In the genomic region with DNA sequence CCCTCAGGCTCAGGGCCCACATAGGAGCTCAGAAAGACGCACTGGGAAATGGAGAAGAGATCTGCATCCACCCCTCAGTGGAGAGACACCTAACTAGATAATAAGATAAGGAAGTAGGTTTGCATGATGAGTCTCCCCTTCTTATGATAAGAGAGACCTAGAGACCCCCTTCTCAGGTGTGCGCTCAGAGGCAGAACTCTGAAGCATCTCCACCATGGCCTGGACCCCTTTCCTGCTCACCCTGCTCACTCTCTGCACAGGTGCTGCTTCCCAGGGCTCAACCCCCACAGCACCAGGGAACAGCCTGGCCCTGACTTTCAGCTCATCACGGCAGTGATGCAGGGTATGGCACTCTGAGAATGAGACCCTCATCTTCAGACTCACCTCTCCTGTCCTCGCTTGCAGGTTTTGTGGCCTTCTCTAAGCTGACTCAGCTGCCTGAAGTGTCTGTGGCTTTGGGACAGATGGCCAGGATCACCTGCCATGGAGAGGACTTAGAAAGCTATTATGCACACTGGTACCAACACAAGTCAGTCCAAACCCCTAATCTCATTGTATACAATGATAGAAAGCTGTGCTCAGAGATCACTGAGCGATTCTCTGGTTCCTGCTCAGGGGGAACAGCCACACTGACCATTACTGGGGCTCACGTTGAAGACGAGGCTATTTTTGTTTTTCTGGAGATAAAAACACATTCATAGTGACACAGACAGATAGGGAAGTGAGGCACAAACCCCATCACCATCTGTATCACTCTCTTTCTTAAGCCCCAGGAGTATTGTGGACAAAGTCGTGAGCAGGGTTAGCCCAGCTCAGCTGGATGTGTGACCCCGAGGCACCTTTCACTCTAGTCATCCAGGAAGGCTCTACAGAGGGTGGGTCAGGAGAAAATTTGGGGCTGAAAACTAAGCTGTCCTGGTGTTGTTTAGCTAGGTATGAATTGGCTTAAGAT, we compare ENCODE assay signal across 16 cellular contexts. TPM values are rescaled to one million over a fixed set of nuclear protein-coding genes. Genes with fewer than 3 reads are reported as not detected.
"Had no signal": no experiment of that assay in that cellular context is flagged by ENCODE, and none has a peak within 500 bp of the region (broad histone marks: within the 10 kb centered on the region; RNA-seq: fewer than 3 reads in every experiment).

No MANE protein-coding gene starts in this region.

- H3K27ac ChIP-seq: body of pancreas, gastroesophageal sphincter, neural progenitor cell had no signal

- H3K4me1 ChIP-seq: body of pancreas, gastroesophageal sphincter, neural progenitor cell had no signal

- H3K27me3 Mint-ChIP-seq: activated naive CD4-positive, alpha-beta T cell treated with anti-CD3 and anti-CD28 coated beads, Interleukin-2, amount 50 U/mL, for 24 hours had no signal

- H3K9ac ChIP-seq: neural progenitor cell had no signal

- H3K9me3 ChIP-seq: body of pancreas, gastroesophageal sphincter had no signal

- H3K27me3 ChIP-seq: body of pancreas had no signal

- H2AFZ ChIP-seq: neural progenitor cell had no signal

- H3K4me2 ChIP-seq: neural progenitor cell had no signal

- H3K4me3 Mint-ChIP-seq: activated naive CD4-positive, alpha-beta T cell treated with anti-CD3 and anti-CD28 coated beads, Interleukin-2, amount 50 U/mL, for 24 hours; neural progenitor cell; stimulated activated effector memory CD8-positive, alpha-beta T cell treated with anti-CD3 and anti-CD28 coated beads, Interleukin-12 subunit alpha, Interleukin-12 subunit beta, amount 100 ng/mL, for 72 hours; T-helper 1 cell treated with Interleukin-12 subunit alpha and Interleukin-12 subunit beta and Interleukin-4 antibody, amounts not matched to agents 30 μg/mL and 1 μg/mL, for 36 hours; type B pancreatic cell had no signal

- DNase-seq: activated CD4-positive, CD25-positive, alpha-beta regulatory T cell; activated effector memory CD4-positive, alpha-beta T cell treated with Interleukin-2 at 50 U/mL for 16 hours; activated T-cell treated with anti-CD3 and anti-CD28 coated beads, Interleukin-2, amount 50 U/mL, for 1 hour; body of pancreas; central memory CD4-positive, alpha-beta T cell; effector memory CD4-positive, alpha-beta T cell; posterior cingulate gyrus; right cardiac atrium had no signal

- H3K27ac Mint-ChIP-seq: activated naive CD4-positive, alpha-beta T cell treated with anti-CD3 and anti-CD28 coated beads, Interleukin-2, amount 50 U/mL, for 24 hours; neural progenitor cell; stimulated activated effector memory CD8-positive, alpha-beta T cell treated with anti-CD3 and anti-CD28 coated beads, Interleukin-12 subunit alpha, Interleukin-12 subunit beta, amount 100 ng/mL, for 72 hours; T-helper 1 cell treated with Interleukin-12 subunit alpha and Interleukin-12 subunit beta and Interleukin-4 antibody, amounts not matched to agents 30 μg/mL and 1 μg/mL, for 36 hours; type B pancreatic cell had no signal

- H3K36me3 Mint-ChIP-seq: activated naive CD4-positive, alpha-beta T cell treated with anti-CD3 and anti-CD28 coated beads, Interleukin-2, amount 50 U/mL, for 24 hours; neural progenitor cell; stimulated activated effector memory CD8-positive, alpha-beta T cell treated with anti-CD3 and anti-CD28 coated beads, Interleukin-12 subunit alpha, Interleukin-12 subunit beta, amount 100 ng/mL, for 72 hours; type B pancreatic cell had no signal

- H3K36me3 ChIP-seq: gastroesophageal sphincter, neural progenitor cell had no signal

- H3K4me3 ChIP-seq: body of pancreas, gastroesophageal sphincter, neural progenitor cell had no signal

- ATAC-seq: body of pancreas; gastroesophageal sphincter; right cardiac atrium; stimulated activated effector memory CD8-positive, alpha-beta T cell treated with anti-CD3 and anti-CD28 coated beads, Interleukin-12 subunit alpha, Interleukin-12 subunit beta, amount 100 ng/mL, for 72 hours had no signal

- H3K9me3 Mint-ChIP-seq: activated naive CD4-positive, alpha-beta T cell treated with anti-CD3 and anti-CD28 coated beads, Interleukin-2, amount 50 U/mL, for 24 hours; neural progenitor cell; stimulated activated effector memory CD8-positive, alpha-beta T cell treated with anti-CD3 and anti-CD28 coated beads, Interleukin-12 subunit alpha, Interleukin-12 subunit beta, amount 100 ng/mL, for 72 hours; T-helper 1 cell treated with Interleukin-12 subunit alpha and Interleukin-12 subunit beta and Interleukin-4 antibody, amounts not matched to agents 30 μg/mL and 1 μg/mL, for 36 hours; type B pancreatic cell had no signal

RNA-seq across cellular contexts. Expression of a gene that starts 29.7 kb away (rescaled TPM):
- total RNA-seq: mesenteric fat pad had no signal
- polyA plus RNA-seq: keratinocyte, right cardiac atrium had no signal
